ENCODE assay signal across 11 cellular contexts in the genomic region with DNA sequence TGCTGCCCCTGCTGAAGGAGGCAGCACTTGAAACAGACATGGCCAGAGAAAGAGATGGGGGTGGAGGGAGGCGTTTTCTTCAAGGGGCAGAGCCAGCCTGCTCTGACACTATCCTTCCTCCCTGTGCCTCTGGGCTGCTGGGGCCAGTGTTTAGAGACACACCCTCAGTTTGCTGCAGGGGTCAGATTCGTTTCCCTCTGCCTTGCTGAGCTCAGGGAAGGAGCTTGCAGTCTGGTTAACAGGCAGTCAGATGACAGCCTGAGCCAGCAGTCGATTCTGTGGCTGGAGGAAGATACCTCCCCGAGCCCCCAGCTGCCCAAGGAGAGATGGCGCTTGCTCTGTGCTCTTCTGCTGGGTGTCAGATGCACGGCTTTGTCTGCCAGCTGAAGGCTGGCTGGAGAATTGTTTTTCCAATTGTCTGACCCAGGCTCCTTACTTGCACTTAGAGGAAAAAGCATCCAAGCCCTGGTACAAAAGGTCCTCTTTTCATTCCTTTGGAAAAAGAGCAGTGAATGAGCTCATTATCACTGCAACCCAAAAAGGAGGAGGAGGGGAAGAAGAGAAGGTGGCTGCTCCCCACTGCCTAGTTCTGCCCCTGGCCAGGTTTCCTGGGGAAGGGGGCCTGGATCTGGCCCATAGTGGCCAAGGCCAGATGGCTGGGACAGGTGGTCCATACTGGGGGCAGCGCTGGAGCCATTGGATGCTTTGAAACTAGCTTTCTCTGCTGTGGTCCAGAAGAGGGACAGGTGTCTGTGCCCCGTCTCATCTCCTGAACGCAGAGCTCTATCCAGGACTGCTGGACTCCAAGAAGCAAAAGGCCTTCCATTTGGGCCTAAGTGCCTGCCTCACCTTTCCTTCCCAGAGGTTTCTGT.
DNase-seq lines count a peak whose midpoint lies in the region; ATAC-seq and TF ChIP-seq lines count a peak whose summit lies in the region.
"Had no signal": no experiment of that assay in that cellular context is flagged by ENCODE, and none has a peak within 500 bp of the region (broad histone marks: within the 10 kb centered on the region; RNA-seq: fewer than 3 reads in every experiment).

No MANE protein-coding gene starts in this region.

- H3F3A ChIP-seq in neural progenitor cell (ENCODE audit: low read depth) = peaks cover 31% of the 10 kb centered on the region

- no peaks in the 10 kb centered on the region for H3K9me3 Mint-ChIP-seq in natural killer cell treated with Interleukin-12 subunit alpha and Interleukin-12 subunit beta and Interleukin-15 and Interleukin-18, amount 100 ng/mL, for 72 hours
- no peaks in the 10 kb centered on the region for H3K9me3 Mint-ChIP-seq in natural killer cell
- H3K9me3 Mint-ChIP-seq in neural progenitor cell = no peaks in the 10 kb centered on the region
- no peaks in the 10 kb centered on the region for H3K9me3 Mint-ChIP-seq in effector memory CD8-positive, alpha-beta T cell
- H3K9me3 Mint-ChIP-seq: activated naive CD4-positive, alpha-beta T cell treated with anti-CD3 and anti-CD28 coated beads, Interleukin-2, amount 10 ng/mL, durations not matched to agents 7 days and 5 days had no signal

- H3K9ac ChIP-seq in neural progenitor cell = no peak overlapping the region

- peaks cover 35% of the 10 kb centered on the region for H3K4me1 ChIP-seq in neural progenitor cell

- H3K27me3 ChIP-seq in neural progenitor cell = no peaks in the 10 kb centered on the region

- no peaks in the 10 kb centered on the region for H3K9me3 ChIP-seq in neural progenitor cell (ENCODE audit: low read depth)

- intact Hi-C loops in natural killer cell (cut with micrococcal nuclease) = no loop called here

- no peaks in the 10 kb centered on the region for H3K36me3 ChIP-seq in neural progenitor cell

- peak overlapping the region; percentile 35 for H3K4me2 ChIP-seq in neural progenitor cell

- no peaks in the 10 kb centered on the region for H3K27me3 Mint-ChIP-seq in natural killer cell treated with Interleukin-12 subunit alpha and Interleukin-12 subunit beta and Interleukin-15 and Interleukin-18, amount 100 ng/mL, for 72 hours
- no peaks in the 10 kb centered on the region for H3K27me3 Mint-ChIP-seq in natural killer cell (ENCODE audit: low read depth in 2 of 2)
- peaks cover 2% of the 10 kb centered on the region for H3K27me3 Mint-ChIP-seq in neural progenitor cell (ENCODE audit: insufficient read depth, low read depth)
- no peaks in the 10 kb centered on the region for H3K27me3 Mint-ChIP-seq in effector memory CD8-positive, alpha-beta T cell

- peak overlapping the region; percentile 39 for H3K27ac ChIP-seq in neural progenitor cell

- no peaks in the 10 kb centered on the region for H3K36me3 Mint-ChIP-seq in natural killer cell treated with Interleukin-12 subunit alpha and Interleukin-12 subunit beta and Interleukin-15 and Interleukin-18, amount 100 ng/mL, for 72 hours
- no peaks in the 10 kb centered on the region for H3K36me3 Mint-ChIP-seq in natural killer cell
- peaks cover 1% of the 10 kb centered on the region for H3K36me3 Mint-ChIP-seq in neural progenitor cell
- H3K36me3 Mint-ChIP-seq in effector memory CD8-positive, alpha-beta T cell (ENCODE audit: insufficient read depth) = peaks cover 6% of the 10 kb centered on the region
- H3K36me3 Mint-ChIP-seq: activated naive CD4-positive, alpha-beta T cell treated with anti-CD3 and anti-CD28 coated beads, Interleukin-2, amount 10 ng/mL, durations not matched to agents 7 days and 5 days had no signal

- no peak overlapping the region for H3K4me3 Mint-ChIP-seq in natural killer cell treated with Interleukin-12 subunit alpha and Interleukin-12 subunit beta and Interleukin-15 and Interleukin-18, amount 100 ng/mL, for 72 hours
- H3K4me3 Mint-ChIP-seq in natural killer cell (no peak overlapping the region), neural progenitor cell (no peak overlapping the region)
- no peak overlapping the region for H3K4me3 Mint-ChIP-seq in effector memory CD8-positive, alpha-beta T cell
- H3K4me3 Mint-ChIP-seq: activated naive CD4-positive, alpha-beta T cell treated with anti-CD3 and anti-CD28 coated beads, Interleukin-2, amount 10 ng/mL, durations not matched to agents 7 days and 5 days had no signal

- H3K4me1 Mint-ChIP-seq in natural killer cell treated with Interleukin-12 subunit alpha and Interleukin-12 subunit beta and Interleukin-15 and Interleukin-18, amount 100 ng/mL, for 72 hours (ENCODE audit: low read depth in 2 of 2) = peaks cover 1 to 3% of the 10 kb centered on the region in 2 donors
- peaks cover 2 to 3% of the 10 kb centered on the region in 2 donors for H3K4me1 Mint-ChIP-seq in natural killer cell
- peaks cover 12% of the 10 kb centered on the region for H3K4me1 Mint-ChIP-seq in neural progenitor cell
- peaks cover 0 to 1% of the 10 kb centered on the region in 2 donors for H3K4me1 Mint-ChIP-seq in effector memory CD8-positive, alpha-beta T cell (ENCODE audit: low read depth in 2 of 2)
- H3K4me1 Mint-ChIP-seq: activated naive CD4-positive, alpha-beta T cell treated with anti-CD3 and anti-CD28 coated beads, Interleukin-2, amount 10 ng/mL, durations not matched to agents 7 days and 5 days had no signal

- no peak overlapping the region for H2AFZ ChIP-seq in neural progenitor cell (replicated peaks)

- H4K20me1 ChIP-seq in neural progenitor cell (ENCODE audit: low read depth) = peaks cover 10% of the 10 kb centered on the region

- DNase-seq in natural killer cell treated with Interleukin-12 subunit alpha and Interleukin-12 subunit beta and Interleukin-15 and Interleukin-18, amount 100 ng/mL, for 72 hours (ENCODE audit: low spot score) = peak; percentile 16
- DNase-seq in natural killer cell (no peak), fibroblast of villous mesenchyme (ENCODE audit: low read depth) (peak; percentile 76), neural progenitor cell (ENCODE audit: low spot score) (peak; percentile 70), AML-193 (lab: John Stamatoyannopoulos, UW) (no peak)
- no peak for DNase-seq in activated CD4-positive, alpha-beta T cell treated with anti-CD3 and anti-CD28 coated beads, Interleukin-2, amount 50 U/mL, for 1 hour
- no peak for DNase-seq in effector memory CD8-positive, alpha-beta T cell
- DNase-seq: activated naive CD4-positive, alpha-beta T cell treated with anti-CD3 and anti-CD28 coated beads, Interleukin-2, amount 10 ng/mL, durations not matched to agents 7 days and 5 days; NCI-H1417 treated with DMSO at 0.1 percent for 48 hours had no signal

- no peaks in the 10 kb centered on the region for H3K79me2 ChIP-seq in neural progenitor cell (ENCODE audit: low read depth)

- no peak for ATAC-seq in natural killer cell treated with Interleukin-12 subunit alpha and Interleukin-12 subunit beta and Interleukin-15 and Interleukin-18, amount 100 ng/mL, for 72 hours
- ATAC-seq in natural killer cell = no peak
- no peak for ATAC-seq in HG02588 (IDR thresholded peaks at IDR 0.05; ENCODE audit: unreplicated experiment)
- no peak for ATAC-seq in effector memory CD8-positive, alpha-beta T cell (replicated peaks)
- ATAC-seq: GM12878 had no signal

- H3K4me3 ChIP-seq in fibroblast of villous mesenchyme (ENCODE audit: low read depth, low read length) (no peak overlapping the region), neural progenitor cell (no peak overlapping the region)
- H3K4me3 ChIP-seq: GM12878 had no signal

- H3K27ac Mint-ChIP-seq in natural killer cell treated with Interleukin-12 subunit alpha and Interleukin-12 subunit beta and Interleukin-15 and Interleukin-18, amount 100 ng/mL, for 72 hours = no peak overlapping the region
- H3K27ac Mint-ChIP-seq in natural killer cell (no peak overlapping the region), neural progenitor cell (peak overlapping the region; percentile 14)
- no peak overlapping the region for H3K27ac Mint-ChIP-seq in effector memory CD8-positive, alpha-beta T cell
- H3K27ac Mint-ChIP-seq: activated naive CD4-positive, alpha-beta T cell treated with anti-CD3 and anti-CD28 coated beads, Interleukin-2, amount 10 ng/mL, durations not matched to agents 7 days and 5 days had no signal

- TF ChIP-seq CTCF in natural killer cell (IDR thresholded peaks at IDR 0.05) (no peak), fibroblast of villous mesenchyme (IDR thresholded peaks at IDR 0.05; ENCODE audit: insufficient read depth, low read depth, low read length) (no peak), neural progenitor cell (IDR thresholded peaks at IDR 0.05) (no peak)

Comparison
In these comparisons a context has a peak if more than half of its experiments do, and no peak if none do; other contexts are left out.
1. DNase-seq: peak in natural killer cell treated with Interleukin-12 subunit alpha and Interleukin-12 subunit beta and Interleukin-15 and Interleukin-18, amount 100 ng/mL, for 72 hours (single experiment), fibroblast of villous mesenchyme (single experiment) and neural progenitor cell (single experiment); none in natural killer cell (single experiment), AML-193 (0 of 2), activated CD4-positive, alpha-beta T cell treated with anti-CD3 and anti-CD28 coated beads, Interleukin-2, amount 50 U/mL, for 1 hour (single experiment) and effector memory CD8-positive, alpha-beta T cell (0 of 3).